ENCODE assay signal across 21 cellular contexts in genomic region chrX:152822383-152823086, GRCh38. TPM values are rescaled to one million over a fixed set of nuclear protein-coding genes. Genes with fewer than 3 reads are reported as not detected.
"Had no signal": no experiment of that assay in that cellular context is flagged by ENCODE, and none has a peak within 500 bp of the region (broad histone marks: within the 10 kb centered on the region; RNA-seq: fewer than 3 reads in every experiment).

No MANE protein-coding gene starts in this region.

- DNase-seq: activated CD4-positive, CD25-positive, alpha-beta regulatory T cell treated with anti-CD3 and anti-CD28 coated beads, Interleukin-2, amount 50 U/mL, for 72 hours; activated naive CD4-positive, alpha-beta T cell treated with anti-CD3 and anti-CD28 coated beads for 36 hours; activated naive CD8-positive, alpha-beta T cell treated with anti-CD3 and anti-CD28 coated beads, Interleukin-2, amount 50 U/mL, for 24 hours; aorta; cerebellar nuclear complex; endodermal cell; glutamatergic neuron; hypothalamus; kidney; left ventricle myocardium inferior; mucosa of descending colon; naive thymus-derived CD4-positive, alpha-beta T cell had no signal

- H3K4me3 ChIP-seq: breast epithelium, left ventricle myocardium inferior, mucosa of descending colon, thoracic aorta had no signal

- H3K27ac ChIP-seq: breast epithelium, left ventricle myocardium inferior, thoracic aorta had no signal

- H3K4me1 ChIP-seq: breast epithelium, left ventricle myocardium inferior had no signal

- H3K9me3 ChIP-seq: breast epithelium, left ventricle myocardium inferior, mucosa of descending colon, thoracic aorta had no signal

- H3K36me3 ChIP-seq: breast epithelium, left ventricle myocardium inferior, thoracic aorta had no signal

- ATAC-seq: activated naive CD8-positive, alpha-beta T cell treated with anti-CD3 and anti-CD28 coated beads, Interleukin-2, amount 50 U/mL, for 24 hours; mucosa of descending colon; naive thymus-derived CD4-positive, alpha-beta T cell; stimulated activated effector memory CD8-positive, alpha-beta T cell treated with anti-CD3 and anti-CD28 coated beads, Interleukin-12 subunit alpha, Interleukin-12 subunit beta, amount 100 ng/mL, for 72 hours had no signal

RNA-seq across cellular contexts. Expression of gene MAGEA6, which starts 53.0 kb away (rescaled TPM):
- total RNA-seq: activated naive CD4-positive, alpha-beta T cell treated with anti-CD3 and anti-CD28 coated beads for 36 hours; activated T-helper 2 cell treated with anti-CD3 and anti-CD28 coated beads, Interferon-gamma antibody, Interleukin-2, Interleukin-4, amounts not matched to agents 10 μg/mL and 5 μg/mL and 100 μg/mL, durations not matched to agents 14 hours and 24 hours and 36 hours; aorta; breast epithelium; dermis microvascular lymphatic vessel endothelial cell; endodermal cell; epithelial cell of proximal tubule; fibroblast of villous mesenchyme; kidney; left ventricle myocardium inferior; mucosa of descending colon; naive thymus-derived CD4-positive, alpha-beta T cell; renal cortical epithelial cell; thoracic aorta; ureter had no signal
- polyA plus RNA-seq: aorta; naive thymus-derived CD4-positive, alpha-beta T cell had no signal
